ENCODE assay signal across 16 cellular contexts in the genomic region with DNA sequence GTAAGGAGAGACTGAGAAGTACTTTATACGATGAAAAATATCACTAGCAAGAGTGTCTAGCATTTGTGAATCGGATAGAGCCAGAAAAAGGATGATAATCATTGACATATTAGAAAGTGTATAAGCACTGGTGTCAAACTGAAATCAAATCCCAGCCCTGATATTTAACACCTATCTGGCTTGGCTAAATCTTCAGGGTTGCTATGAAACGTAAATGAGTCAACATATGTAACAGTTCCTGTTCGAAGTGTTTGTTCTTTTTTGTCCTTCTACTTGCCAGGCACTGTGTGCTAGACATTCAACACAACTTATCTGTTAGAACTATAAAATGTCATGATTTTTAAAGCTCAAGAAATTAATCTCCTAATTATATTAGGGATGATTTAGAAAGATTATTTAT. TPM values are rescaled to one million over a fixed set of nuclear protein-coding genes. Genes with fewer than 3 reads are reported as not detected.
A peak's percentile ranks its signal among the peaks of the same experiment; 100 is the strongest.
DNase-seq lines count a peak whose midpoint lies in the region; ATAC-seq and TF ChIP-seq lines count a peak whose summit lies in the region.
"Had no signal": no experiment of that assay in that cellular context is flagged by ENCODE, and none has a peak within 500 bp of the region (broad histone marks: within the 10 kb centered on the region; RNA-seq: fewer than 3 reads in every experiment).

No MANE protein-coding gene starts in this region.

- H3K36me3 Mint-ChIP-seq in stimulated activated effector memory CD8-positive, alpha-beta T cell treated with anti-CD3 and anti-CD28 coated beads, Interleukin-12 subunit alpha, Interleukin-12 subunit beta, amount 100 ng/mL, for 72 hours: no peaks in the 10 kb centered on the region
- H3K36me3 Mint-ChIP-seq in WTC11: peaks cover 34% of the 10 kb centered on the region

- TF ChIP-seq CTCF in WTC11 (IDR thresholded peaks at IDR 0.05): no peak

- H3K9me3 Mint-ChIP-seq in stimulated activated effector memory CD8-positive, alpha-beta T cell treated with anti-CD3 and anti-CD28 coated beads, Interleukin-12 subunit alpha, Interleukin-12 subunit beta, amount 100 ng/mL, for 72 hours: no peaks in the 10 kb centered on the region
- H3K9me3 Mint-ChIP-seq in WTC11: no peaks in the 10 kb centered on the region

- no peak for ATAC-seq in stimulated activated effector memory CD8-positive, alpha-beta T cell treated with anti-CD3 and anti-CD28 coated beads, Interleukin-12 subunit alpha, Interleukin-12 subunit beta, amount 100 ng/mL, for 72 hours
- ATAC-seq in WTC11 (no peak), GM21447 (IDR thresholded peaks at IDR 0.05; ENCODE audit: unreplicated experiment) (no peak)
- ATAC-seq: GM12878 had no signal

- H3K27ac Mint-ChIP-seq in stimulated activated effector memory CD8-positive, alpha-beta T cell treated with anti-CD3 and anti-CD28 coated beads, Interleukin-12 subunit alpha, Interleukin-12 subunit beta, amount 100 ng/mL, for 72 hours: no peak overlapping the region
- no peak overlapping the region for H3K27ac Mint-ChIP-seq in WTC11

- POLR2A ChIA-PET in WTC11 (lab: Charles Lee): no interaction called here

- no peaks in the 10 kb centered on the region for H3K4me1 Mint-ChIP-seq in stimulated activated effector memory CD8-positive, alpha-beta T cell treated with anti-CD3 and anti-CD28 coated beads, Interleukin-12 subunit alpha, Interleukin-12 subunit beta, amount 100 ng/mL, for 72 hours
- H3K4me1 Mint-ChIP-seq in WTC11: no peaks in the 10 kb centered on the region

- CTCF ChIA-PET in WTC11 (lab: Charles Lee): interaction anchor here (1.3 kb wide), 1 partner anchor 94 kb away, joined by 5 read pairs; no protein-coding TSS in a partner anchor

- peak; percentile 24 for DNase-seq in NCI-H82 (lab: John Stamatoyannopoulos, UW)
- no peak for DNase-seq in NCI-H82 treated with DMSO at 0.1 percent for 48 hours (lab: John Stamatoyannopoulos, UW; ENCODE audit: unreplicated experiment)
- peak; percentile 84 for DNase-seq in NCI-H2171 treated with DMSO at 0.1 percent for 48 hours (lab: John Stamatoyannopoulos, UW)
- DNase-seq in dermis microvascular lymphatic vessel endothelial cell (ENCODE audit: low read depth in 2 of 2): peak; percentile 51 to 85
- peak; percentile 17 for DNase-seq in non-pigmented ciliary epithelial cell (ENCODE audit: low read depth)
- DNase-seq in stimulated activated effector memory CD8-positive, alpha-beta T cell treated with anti-CD3 and anti-CD28 coated beads, Interleukin-12 subunit alpha, Interleukin-12 subunit beta, amount 100 ng/mL, for 72 hours (ENCODE audit: low spot score in 2 of 2): no peak
- DNase-seq in WTC11 (ENCODE audit: low spot score): no peak
- DNase-seq: activated CD4-positive, alpha-beta T cell treated with anti-CD3 and anti-CD28 coated beads, Interleukin-2, amount 50 U/mL, for 4 hours; activated naive CD4-positive, alpha-beta T cell treated with anti-CD3 and anti-CD28 coated beads, Interleukin-2, amount 50 U/mL, for 16 hours; DMS 273 treated with DMSO at 0.1 percent for 48 hours; hippocampal formation; Karpas-422; transverse colon had no signal

- no peak overlapping the region for H3K4me3 Mint-ChIP-seq in stimulated activated effector memory CD8-positive, alpha-beta T cell treated with anti-CD3 and anti-CD28 coated beads, Interleukin-12 subunit alpha, Interleukin-12 subunit beta, amount 100 ng/mL, for 72 hours
- no peak overlapping the region for H3K4me3 Mint-ChIP-seq in WTC11

- H3K27me3 Mint-ChIP-seq in WTC11 (ENCODE audit: low read depth): no peaks in the 10 kb centered on the region

TF ChIP-seq in WTC11, 78 proteins besides CTCF, POLR2A, EP300 and RAD21:
- TF ChIP-seq GRHL2 (CRISPR knock-in tag; IDR thresholded peaks at IDR 0.05; ENCODE audit: insufficient replicate concordance, severe bottlenecking): no peak
- TF ChIP-seq JUN (CRISPR knock-in tag; IDR thresholded peaks at IDR 0.05): no peak
- TF ChIP-seq, protein P1, sequence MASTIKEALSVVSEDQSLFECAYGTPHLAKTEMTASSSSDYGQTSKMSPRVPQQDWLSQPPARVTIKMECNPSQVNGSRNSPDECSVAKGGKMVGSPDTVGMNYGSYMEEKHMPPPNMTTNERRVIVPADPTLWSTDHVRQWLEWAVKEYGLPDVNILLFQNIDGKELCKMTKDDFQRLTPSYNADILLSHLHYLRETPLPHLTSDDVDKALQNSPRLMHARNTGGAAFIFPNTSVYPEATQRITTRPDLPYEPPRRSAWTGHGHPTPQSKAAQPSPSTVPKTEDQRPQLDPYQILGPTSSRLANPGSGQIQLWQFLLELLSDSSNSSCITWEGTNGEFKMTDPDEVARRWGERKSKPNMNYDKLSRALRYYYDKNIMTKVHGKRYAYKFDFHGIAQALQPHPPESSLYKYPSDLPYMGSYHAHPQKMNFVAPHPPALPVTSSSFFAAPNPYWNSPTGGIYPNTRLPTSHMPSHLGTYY (CRISPR knock-in tag; IDR thresholded peaks at IDR 0.05): no peak
- TF ChIP-seq, protein P2, sequence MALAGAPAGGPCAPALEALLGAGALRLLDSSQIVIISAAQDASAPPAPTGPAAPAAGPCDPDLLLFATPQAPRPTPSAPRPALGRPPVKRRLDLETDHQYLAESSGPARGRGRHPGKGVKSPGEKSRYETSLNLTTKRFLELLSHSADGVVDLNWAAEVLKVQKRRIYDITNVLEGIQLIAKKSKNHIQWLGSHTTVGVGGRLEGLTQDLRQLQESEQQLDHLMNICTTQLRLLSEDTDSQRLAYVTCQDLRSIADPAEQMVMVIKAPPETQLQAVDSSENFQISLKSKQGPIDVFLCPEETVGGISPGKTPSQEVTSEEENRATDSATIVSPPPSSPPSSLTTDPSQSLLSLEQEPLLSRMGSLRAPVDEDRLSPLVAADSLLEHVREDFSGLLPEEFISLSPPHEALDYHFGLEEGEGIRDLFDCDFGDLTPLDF (CRISPR knock-in tag; IDR thresholded peaks at IDR 0.05): no peak
- TF ChIP-seq ZNF671 (CRISPR knock-in tag; IDR thresholded peaks at IDR 0.05): no peak
- TF ChIP-seq ZNF423 (CRISPR knock-in tag; IDR thresholded peaks at IDR 0.05): no peak
- TF ChIP-seq ETV6 (CRISPR knock-in tag; IDR thresholded peaks at IDR 0.05): no peak
- no peak for TF ChIP-seq JAZF1 (CRISPR knock-in tag; IDR thresholded peaks at IDR 0.05)
- TF ChIP-seq, protein P3, sequence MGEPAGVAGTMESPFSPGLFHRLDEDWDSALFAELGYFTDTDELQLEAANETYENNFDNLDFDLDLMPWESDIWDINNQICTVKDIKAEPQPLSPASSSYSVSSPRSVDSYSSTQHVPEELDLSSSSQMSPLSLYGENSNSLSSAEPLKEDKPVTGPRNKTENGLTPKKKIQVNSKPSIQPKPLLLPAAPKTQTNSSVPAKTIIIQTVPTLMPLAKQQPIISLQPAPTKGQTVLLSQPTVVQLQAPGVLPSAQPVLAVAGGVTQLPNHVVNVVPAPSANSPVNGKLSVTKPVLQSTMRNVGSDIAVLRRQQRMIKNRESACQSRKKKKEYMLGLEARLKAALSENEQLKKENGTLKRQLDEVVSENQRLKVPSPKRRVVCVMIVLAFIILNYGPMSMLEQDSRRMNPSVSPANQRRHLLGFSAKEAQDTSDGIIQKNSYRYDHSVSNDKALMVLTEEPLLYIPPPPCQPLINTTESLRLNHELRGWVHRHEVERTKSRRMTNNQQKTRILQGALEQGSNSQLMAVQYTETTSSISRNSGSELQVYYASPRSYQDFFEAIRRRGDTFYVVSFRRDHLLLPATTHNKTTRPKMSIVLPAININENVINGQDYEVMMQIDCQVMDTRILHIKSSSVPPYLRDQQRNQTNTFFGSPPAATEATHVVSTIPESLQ (CRISPR knock-in tag; IDR thresholded peaks at IDR 0.05): no peak
- no peak for TF ChIP-seq RELA (CRISPR knock-in tag; IDR thresholded peaks at IDR 0.05; ENCODE audit: borderline replicate concordance)
- TF ChIP-seq NR3C1 (CRISPR knock-in tag; conservative IDR thresholded peaks at IDR 0.05; ENCODE audit: low read depth): no peak
- no peak for TF ChIP-seq TEAD1 (CRISPR knock-in tag; IDR thresholded peaks at IDR 0.05)
- no peak for TF ChIP-seq KAT7 (CRISPR knock-in tag; IDR thresholded peaks at IDR 0.05; ENCODE audit: borderline replicate concordance)
- no peak for TF ChIP-seq NFATC4 (CRISPR knock-in tag; IDR thresholded peaks at IDR 0.05)

RNA-seq across cellular contexts. Expression of a gene that starts 40.8 kb away (rescaled TPM):
- total RNA-seq in dermis microvascular lymphatic vessel endothelial cell (not detected in 2 replicates), WTC11 (2021) (0.16 to 0.64 TPM (median 0.59 TPM) in 3 replicates)
- total RNA-seq: GM12878; T-helper 1 cell treated with Interleukin-12 subunit alpha and Interleukin-12 subunit beta and Interleukin-4 antibody, amounts not matched to agents 30 ng/mL and 1 ng/mL, for 36 hours; transverse colon had no signal

Comparison
In these comparisons a context has a peak if more than half of its experiments do, and no peak if none do; other contexts are left out.
1. DNase-seq: peak in NCI-H82 (single experiment), NCI-H2171 treated with DMSO at 0.1 percent for 48 hours (single experiment), dermis microvascular lymphatic vessel endothelial cell (2 of 2) and non-pigmented ciliary epithelial cell (single experiment); none in NCI-H82 treated with DMSO at 0.1 percent for 48 hours (single experiment), stimulated activated effector memory CD8-positive, alpha-beta T cell treated with anti-CD3 and anti-CD28 coated beads, Interleukin-12 subunit alpha, Interleukin-12 subunit beta, amount 100 ng/mL, for 72 hours (0 of 2) and WTC11 (single experiment).